1 cellular context compared by ENCODE assay signal in genomic region chr4:165756831-165757230, GRCh38.
TF ChIP-seq lines count a peak whose summit lies in the region.

No MANE protein-coding gene starts in this region.

TF ChIP-seq in WTC11, 78 proteins besides CTCF, POLR2A, EP300 and RAD21 (continued from another document):
- TF ChIP-seq, protein P1, sequence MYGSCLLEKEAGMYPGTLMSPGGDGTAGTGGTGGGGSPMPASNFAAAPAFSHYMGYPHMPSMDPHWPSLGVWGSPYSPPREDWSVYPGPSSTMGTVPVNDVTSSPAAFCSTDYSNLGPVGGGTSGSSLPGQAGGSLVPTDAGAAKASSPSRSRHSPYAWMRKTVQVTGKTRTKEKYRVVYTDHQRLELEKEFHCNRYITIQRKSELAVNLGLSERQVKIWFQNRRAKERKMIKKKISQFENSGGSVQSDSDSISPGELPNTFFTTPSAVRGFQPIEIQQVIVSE (CRISPR knock-in tag; IDR thresholded peaks at IDR 0.05; ENCODE audit: borderline replicate concordance): no peak
- TF ChIP-seq ZSCAN18 (CRISPR knock-in tag; IDR thresholded peaks at IDR 0.05) (no peak), NR3C1 (CRISPR knock-in tag; conservative IDR thresholded peaks at IDR 0.05; ENCODE audit: low read depth) (no peak)
- TF ChIP-seq, protein P2, sequence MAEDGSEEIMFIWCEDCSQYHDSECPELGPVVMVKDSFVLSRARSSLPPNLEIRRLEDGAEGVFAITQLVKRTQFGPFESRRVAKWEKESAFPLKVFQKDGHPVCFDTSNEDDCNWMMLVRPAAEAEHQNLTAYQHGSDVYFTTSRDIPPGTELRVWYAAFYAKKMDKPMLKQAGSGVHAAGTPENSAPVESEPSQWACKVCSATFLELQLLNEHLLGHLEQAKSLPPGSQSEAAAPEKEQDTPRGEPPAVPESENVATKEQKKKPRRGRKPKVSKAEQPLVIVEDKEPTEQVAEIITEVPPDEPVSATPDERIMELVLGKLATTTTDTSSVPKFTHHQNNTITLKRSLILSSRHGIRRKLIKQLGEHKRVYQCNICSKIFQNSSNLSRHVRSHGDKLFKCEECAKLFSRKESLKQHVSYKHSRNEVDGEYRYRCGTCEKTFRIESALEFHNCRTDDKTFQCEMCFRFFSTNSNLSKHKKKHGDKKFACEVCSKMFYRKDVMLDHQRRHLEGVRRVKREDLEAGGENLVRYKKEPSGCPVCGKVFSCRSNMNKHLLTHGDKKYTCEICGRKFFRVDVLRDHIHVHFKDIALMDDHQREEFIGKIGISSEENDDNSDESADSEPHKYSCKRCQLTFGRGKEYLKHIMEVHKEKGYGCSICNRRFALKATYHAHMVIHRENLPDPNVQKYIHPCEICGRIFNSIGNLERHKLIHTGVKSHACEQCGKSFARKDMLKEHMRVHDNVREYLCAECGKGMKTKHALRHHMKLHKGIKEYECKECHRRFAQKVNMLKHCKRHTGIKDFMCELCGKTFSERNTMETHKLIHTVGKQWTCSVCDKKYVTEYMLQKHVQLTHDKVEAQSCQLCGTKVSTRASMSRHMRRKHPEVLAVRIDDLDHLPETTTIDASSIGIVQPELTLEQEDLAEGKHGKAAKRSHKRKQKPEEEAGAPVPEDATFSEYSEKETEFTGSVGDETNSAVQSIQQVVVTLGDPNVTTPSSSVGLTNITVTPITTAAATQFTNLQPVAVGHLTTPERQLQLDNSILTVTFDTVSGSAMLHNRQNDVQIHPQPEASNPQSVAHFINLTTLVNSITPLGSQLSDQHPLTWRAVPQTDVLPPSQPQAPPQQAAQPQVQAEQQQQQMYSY (CRISPR knock-in tag; IDR thresholded peaks at IDR 0.05): no peak
